Comparison of ENCODE assay signal across 3 cellular contexts in genomic region chr3:10988991-10989484, GRCh38.
TF ChIP-seq lines count a peak whose summit lies in the region.

No MANE protein-coding gene starts in this region.

TF ChIP-seq in HEK293, 187 proteins besides CTCF, POLR2A, EP300 and RAD21:
- TF ChIP-seq HIC1 (tag by site-specific recombination; IDR thresholded peaks at IDR 0.05), result no peak
- TF ChIP-seq ZNF248 (tag by site-specific recombination; IDR thresholded peaks at IDR 0.05), result no peak
- no peak for TF ChIP-seq REST (tag by site-specific recombination; IDR thresholded peaks at IDR 0.05)
- TF ChIP-seq ZNF16 (tag by site-specific recombination; IDR thresholded peaks at IDR 0.05; ENCODE audit: low read depth), result peak; percentile 66; the same call in 1 of the 2 replicates

TF ChIP-seq in H1, 55 proteins besides CTCF, POLR2A, EP300 and RAD21:
- TF ChIP-seq SIRT6 (IDR thresholded peaks at IDR 0.05; ENCODE audit: low read length) (no peak), CBX5 (IDR thresholded peaks at IDR 0.05; ENCODE audit: low read depth, low read length) (no peak), BCL11A (IDR thresholded peaks at IDR 0.05; ENCODE audit: low read depth in 2 of 2, low read length in 2 of 2) (no peak), KDM1A (IDR thresholded peaks at IDR 0.05; ENCODE audit: borderline replicate concordance, low read length) (0 out of 2 replicates have a peak, but pooled peaks have one; percentile 62), TBP (IDR thresholded peaks at IDR 0.05; ENCODE audit: low read depth, low read length) (no peak), MAFK (IDR thresholded peaks at IDR 0.05; ENCODE audit: low read depth, low read length) (no peak), BRCA1 (IDR thresholded peaks at IDR 0.05; ENCODE audit: low read depth, low read length) (no peak), E2F6 (IDR thresholded peaks at IDR 0.05) (no peak), TEAD4 (IDR thresholded peaks at IDR 0.05; ENCODE audit: low read depth, low read length) (no peak)

TF ChIP-seq in liver, 16 proteins besides CTCF, POLR2A, EP300 and RAD21:
- TF ChIP-seq JUND (IDR thresholded peaks at IDR 0.05) (no peak), HNF4G (IDR thresholded peaks at IDR 0.05) (no peak), ATF3 (IDR thresholded peaks at IDR 0.05) (no peak), RXRA (IDR thresholded peaks at IDR 0.05) (no peak), SP1 (IDR thresholded peaks at IDR 0.05) (no peak), REST (IDR thresholded peaks at IDR 0.05) (no peak), ZBTB33 (IDR thresholded peaks at IDR 0.05) (no peak), MAX (IDR thresholded peaks at IDR 0.05) (no peak), FOXA2 (IDR thresholded peaks at IDR 0.05) (no peak), YY1 (IDR thresholded peaks at IDR 0.05) (no peak), HNF4A (conservative IDR thresholded peaks at IDR 0.05) (no peak), TAF1 (conservative IDR thresholded peaks at IDR 0.05) (no peak), GABPA (IDR thresholded peaks at IDR 0.05 in 1 of 2, conservative IDR thresholded peaks at IDR 0.05 in 1 of 2) (no peak), NR2F2 (IDR thresholded peaks at IDR 0.05) (no peak)
